In the genomic region with DNA sequence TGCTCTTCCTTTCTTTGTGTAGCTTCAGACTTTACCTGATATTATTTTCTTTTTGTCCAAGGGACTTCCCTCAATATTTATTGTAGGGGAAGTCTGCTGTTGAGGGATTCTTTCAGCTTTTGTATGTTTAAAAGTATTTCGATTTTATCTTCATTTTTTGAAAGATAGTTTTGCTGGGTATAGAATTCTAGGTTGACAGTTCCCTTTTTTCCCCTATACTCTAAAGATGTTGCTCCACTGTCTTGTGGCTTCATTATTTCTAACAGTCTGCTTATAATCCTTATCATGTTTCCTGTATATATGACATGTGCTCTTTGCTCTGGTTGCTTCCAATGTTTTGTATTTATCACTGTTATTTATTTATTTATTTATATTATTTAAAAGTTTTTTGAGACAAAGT, we compare ENCODE assay signal across 11 cellular contexts. TPM values are rescaled to one million over a fixed set of nuclear protein-coding genes. Genes with fewer than 3 reads are reported as not detected.
"Had no signal": no experiment of that assay in that cellular context is flagged by ENCODE, and none has a peak within 500 bp of the region (broad histone marks: within the 10 kb centered on the region; RNA-seq: fewer than 3 reads in every experiment).

No MANE protein-coding gene starts in this region.

- H3K4me1 ChIP-seq: HAP-1 had no signal

- H3K36me3 ChIP-seq: HAP-1 had no signal

- H3K9ac ChIP-seq: GM23248 had no signal

- DNase-seq: GM23248, GOT3, H7, H9, HCEC 1CT, HFFc6 had no signal

- H2AFZ ChIP-seq: GM23248, GM23338 had no signal

- H3K4me3 ChIP-seq: GM23248, GM23338, HAP-1 had no signal

- FAIRE-seq: H1, H54 had no signal

- H3K4me2 ChIP-seq: GM23338 had no signal

- H3K27ac ChIP-seq: GM23248 had no signal

- ATAC-seq: GM23338, HCT116 had no signal

RNA-seq across cellular contexts. Expression of gene CYTL1, which starts 57.3 kb away (rescaled TPM):
- total RNA-seq: GM23248, HFFc6 had no signal
